In the genomic region with DNA sequence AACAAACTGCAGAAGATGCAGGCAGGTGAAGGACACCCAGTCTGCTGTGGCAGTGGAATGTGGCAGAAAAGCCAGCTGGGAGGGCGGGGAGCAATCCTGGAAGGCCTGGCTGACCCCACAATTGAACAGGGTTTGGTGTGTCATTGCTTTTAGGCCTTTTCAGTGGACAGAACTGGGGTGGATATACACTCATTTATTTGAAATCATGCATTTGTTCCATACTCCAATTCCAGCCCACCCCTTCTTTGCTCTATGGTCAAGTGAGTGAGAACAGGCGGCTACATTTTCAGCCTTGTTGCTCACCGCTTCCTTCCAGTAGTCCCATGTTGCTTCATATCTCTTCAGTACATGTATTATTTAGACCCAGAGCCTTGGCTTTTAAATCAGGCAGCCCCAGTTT, we compare ENCODE assay signal across 29 cellular contexts.
"Had no signal": no experiment of that assay in that cellular context is flagged by ENCODE, and none has a peak within 500 bp of the region (broad histone marks: within the 10 kb centered on the region; RNA-seq: fewer than 3 reads in every experiment).

No MANE protein-coding gene starts in this region.

- H3K4me2 ChIP-seq: KMS-11, SK-N-SH had no signal

- H3K9ac ChIP-seq: KMS-11, SK-N-SH had no signal

- DNase-seq: activated B cell treated with CpG ODN at 0.5 μM for 24 hours; activated CD4-positive, alpha-beta T cell treated with anti-CD3 and anti-CD28 coated beads for 1 hour; activated CD4-positive, alpha-beta T cell treated with anti-CD3 and anti-CD28 coated beads, Interleukin-2, amount 10 ng/mL, durations not matched to agents 24 days and 14 days; activated CD4-positive, alpha-beta T cell treated with anti-CD3 and anti-CD28 coated beads, Interleukin-2, amount 50 U/mL, for 48 hours; activated CD8-positive, alpha-beta memory T cell treated with anti-CD3 and anti-CD28 coated beads, Interleukin-2, amount 10 ng/mL, durations not matched to agents 7 days and 5 days; activated effector memory CD4-positive, alpha-beta T cell treated with Interleukin-2 at 50 U/mL for 16 hours; activated naive CD4-positive, alpha-beta T cell; activated T-cell treated with anti-CD3 and anti-CD28 coated beads, Interleukin-2, amount 50 U/mL, for 24 hours; aorta; central memory CD4-positive, alpha-beta T cell; NCI-H1105; NCI-H1436; NCI-H1694 treated with DMSO at 0.1 percent for 48 hours; NCI-H2029 treated with DMSO at 0.1 percent for 48 hours; NCI-H510A treated with DMSO at 0.1 percent for 48 hours; NCI-H69; NK-92 treated with Interleukin-12 subunit alpha and Interleukin-12 subunit beta, amount 100 ng/mL, for 24 hours; OCI-M1; Peyer's patch; Right ventricle myocardium superior; SJCRH30; SK-N-SH; T-helper 1 cell; T-helper 9 cell had no signal

- H3K4me3 ChIP-seq: breast epithelium, Peyer's patch, SJCRH30 had no signal

- H3K27ac ChIP-seq: breast epithelium, KMS-11, Peyer's patch, RWPE1, SJCRH30 had no signal

- H3K36me3 Mint-ChIP-seq: activated CD8-positive, alpha-beta memory T cell treated with anti-CD3 and anti-CD28 coated beads, Interleukin-2, amount 10 ng/mL, durations not matched to agents 7 days and 5 days had no signal

- H3K27me3 Mint-ChIP-seq: activated B cell treated with CpG ODN at 0.5 μM for 24 hours; activated CD4-positive, alpha-beta T cell treated with anti-CD3 and anti-CD28 coated beads, Interleukin-2, amount 10 ng/mL, durations not matched to agents 24 days and 14 days; activated CD8-positive, alpha-beta memory T cell treated with anti-CD3 and anti-CD28 coated beads, Interleukin-2, amount 10 ng/mL, durations not matched to agents 7 days and 5 days; activated naive CD4-positive, alpha-beta T cell treated with anti-CD3 and anti-CD28 coated beads, Interleukin-2, amount 50 U/mL, for 24 hours; activated T-cell treated with anti-CD3 and anti-CD28 coated beads, Interleukin-2, amount 50 U/mL, for 24 hours had no signal

- H3K9me3 ChIP-seq: breast epithelium, Peyer's patch, SJCRH30, SK-N-SH had no signal

- H3K4me3 Mint-ChIP-seq: activated B cell treated with CpG ODN at 0.5 μM for 24 hours; activated CD4-positive, alpha-beta T cell treated with anti-CD3 and anti-CD28 coated beads, Interleukin-2, amount 10 ng/mL, durations not matched to agents 24 days and 14 days; activated CD8-positive, alpha-beta memory T cell treated with anti-CD3 and anti-CD28 coated beads, Interleukin-2, amount 10 ng/mL, durations not matched to agents 7 days and 5 days; activated naive CD4-positive, alpha-beta T cell treated with anti-CD3 and anti-CD28 coated beads, Interleukin-2, amount 50 U/mL, for 24 hours; activated T-cell treated with anti-CD3 and anti-CD28 coated beads, Interleukin-2, amount 50 U/mL, for 24 hours; activated T-helper 1 cell treated with anti-CD3 and anti-CD28 coated beads, Interleukin-12 subunit alpha, Interleukin-12 subunit beta, Interleukin-2, Interleukin-4 antibody, amounts not matched to agents 30 ng/mL and 10 ng/mL and 1 ng/mL, durations not matched to agents 14 hours and 24 hours and 36 hours had no signal

- H3K36me3 ChIP-seq: breast epithelium had no signal

- H3K4me1 ChIP-seq: breast epithelium, Peyer's patch, SJCRH30 had no signal

- ATAC-seq: activated CD8-positive, alpha-beta memory T cell treated with anti-CD3 and anti-CD28 coated beads, Interleukin-2, amount 10 ng/mL, durations not matched to agents 7 days and 5 days had no signal

- H3K4me1 Mint-ChIP-seq: activated B cell treated with CpG ODN at 0.5 μM for 24 hours; activated CD4-positive, alpha-beta T cell treated with anti-CD3 and anti-CD28 coated beads, Interleukin-2, amount 10 ng/mL, durations not matched to agents 24 days and 14 days; activated CD8-positive, alpha-beta memory T cell treated with anti-CD3 and anti-CD28 coated beads, Interleukin-2, amount 10 ng/mL, durations not matched to agents 7 days and 5 days; activated naive CD4-positive, alpha-beta T cell treated with anti-CD3 and anti-CD28 coated beads, Interleukin-2, amount 50 U/mL, for 24 hours had no signal

- H3K27ac Mint-ChIP-seq: activated B cell treated with CpG ODN at 0.5 μM for 24 hours; activated CD4-positive, alpha-beta T cell treated with anti-CD3 and anti-CD28 coated beads, Interleukin-2, amount 10 ng/mL, durations not matched to agents 24 days and 14 days; activated CD8-positive, alpha-beta memory T cell treated with anti-CD3 and anti-CD28 coated beads, Interleukin-2, amount 10 ng/mL, durations not matched to agents 7 days and 5 days; activated naive CD4-positive, alpha-beta T cell treated with anti-CD3 and anti-CD28 coated beads, Interleukin-2, amount 50 U/mL, for 24 hours; activated T-cell treated with anti-CD3 and anti-CD28 coated beads, Interleukin-2, amount 50 U/mL, for 24 hours; activated T-helper 1 cell treated with anti-CD3 and anti-CD28 coated beads, Interleukin-12 subunit alpha, Interleukin-12 subunit beta, Interleukin-2, Interleukin-4 antibody, amounts not matched to agents 30 ng/mL and 10 ng/mL and 1 ng/mL, durations not matched to agents 14 hours and 24 hours and 36 hours had no signal

- H3K27me3 ChIP-seq: breast epithelium, Peyer's patch, SJCRH30 had no signal

- H3K9me3 Mint-ChIP-seq: activated B cell treated with CpG ODN at 0.5 μM for 24 hours; activated CD4-positive, alpha-beta T cell treated with anti-CD3 and anti-CD28 coated beads, Interleukin-2, amount 10 ng/mL, durations not matched to agents 24 days and 14 days; activated naive CD4-positive, alpha-beta T cell treated with anti-CD3 and anti-CD28 coated beads, Interleukin-2, amount 50 U/mL, for 24 hours; activated T-cell treated with anti-CD3 and anti-CD28 coated beads, Interleukin-2, amount 50 U/mL, for 24 hours; activated T-helper 1 cell treated with anti-CD3 and anti-CD28 coated beads, Interleukin-12 subunit alpha, Interleukin-12 subunit beta, Interleukin-2, Interleukin-4 antibody, amounts not matched to agents 30 ng/mL and 10 ng/mL and 1 ng/mL, durations not matched to agents 14 hours and 24 hours and 36 hours had no signal
